ENCODE assay signal across 14 cellular contexts in the genomic region with DNA sequence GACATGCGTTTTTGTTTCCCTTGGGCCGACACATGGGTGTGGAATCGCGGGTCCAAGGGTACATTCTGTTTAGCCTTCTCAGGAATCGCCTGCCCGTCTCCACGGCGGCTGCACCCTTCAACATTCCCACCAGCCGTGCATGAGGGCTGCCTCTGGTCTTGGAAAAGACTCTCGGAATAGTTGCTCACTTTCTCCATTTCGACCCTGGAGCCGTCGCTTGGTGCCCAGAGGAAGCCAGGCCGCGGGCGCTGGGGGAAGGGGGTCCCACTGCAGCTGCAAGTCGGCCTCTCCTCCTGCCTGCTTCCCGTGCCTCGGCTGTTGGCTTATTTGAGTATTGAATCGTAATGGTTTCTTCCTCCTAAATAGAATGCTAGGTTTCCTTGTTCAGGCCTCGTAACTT. TPM values are rescaled to one million over a fixed set of nuclear protein-coding genes. Genes with fewer than 3 reads are reported as not detected.
DNase-seq lines count a peak whose midpoint lies in the region; ATAC-seq and TF ChIP-seq lines count a peak whose summit lies in the region.
"Had no signal": no experiment of that assay in that cellular context is flagged by ENCODE, and none has a peak within 500 bp of the region (broad histone marks: within the 10 kb centered on the region; RNA-seq: fewer than 3 reads in every experiment).

No MANE protein-coding gene starts in this region.

- peaks cover 57% of the 10 kb centered on the region for H3K79me2 ChIP-seq in osteoblast (ENCODE audit: insufficient read depth, low read length)

- TF ChIP-seq POLR2A in IMR-90 (IDR thresholded peaks at IDR 0.05; ENCODE audit: low read depth, low read length): no peak
- TF ChIP-seq POLR2A in thyroid gland (IDR thresholded peaks at IDR 0.05): no peak

- DNase-seq in IMR-90: no peak
- DNase-seq in osteoblast (ENCODE audit: insufficient read length, low spot score, missing footprints): peak; percentile 13
- no peak for DNase-seq in thyroid gland
- DNase-seq in NCI-H69 (lab: John Stamatoyannopoulos, UW): no peak
- no peak for DNase-seq in HuH-7 (ENCODE audit: low spot score)
- DNase-seq: AML-193; Caco-2; CD4-positive, alpha-beta T cell; GOT3; H7 had no signal

- H3K9me3 ChIP-seq in IMR-90 (ENCODE audit: control insufficient read depth, insufficient read depth, low read length) (no peaks in the 10 kb centered on the region), osteoblast (ENCODE audit: low read depth, low read length) (no peaks in the 10 kb centered on the region), thyroid gland (no peaks in the 10 kb centered on the region)
- H3K9me3 ChIP-seq: A549, Caco-2 had no signal

- in situ Hi-C loops in IMR-90 (cut with MboI; ENCODE audit: low sequenced_read_pairs): no loop called here

- no peak overlapping the region for H2BK15ac ChIP-seq in IMR-90 (ENCODE audit: low read depth, low read length)

- H3K27ac ChIP-seq in 22Rv1: peak overlapping the region; percentile 13; the same call in 1 of the 2 replicates
- H3K27ac ChIP-seq in IMR-90 (ENCODE audit: insufficient read depth, low read length): no peak overlapping the region
- no peak overlapping the region for H3K27ac ChIP-seq in osteoblast (ENCODE audit: low read depth, low read length)
- H3K27ac ChIP-seq in thyroid gland: peak overlapping the region; percentile 28 to 54 (median 43)
- H3K27ac ChIP-seq: A549, C4-2B had no signal

- ATAC-seq in IMR-90 (ENCODE audit: low read depth): no peak
- ATAC-seq: A549, HCT116 had no signal

- no peaks in the 10 kb centered on the region for H3K27me3 ChIP-seq in IMR-90 (ENCODE audit: control insufficient read depth, insufficient read depth, low read length)
- no peaks in the 10 kb centered on the region for H3K27me3 ChIP-seq in osteoblast (ENCODE audit: insufficient read depth, low read length)
- no peaks in the 10 kb centered on the region for H3K27me3 ChIP-seq in thyroid gland

- 94% methylated on average over 6 of the region's 21 CpGs; no CpG with 5 or more reads in 1 of the 2 experiments for WGBS in IMR-90 (ENCODE audit: extremely low coverage in 2 of 2, insufficient read length in 1 of 2), 2 experiments
- 93 to 96% methylated on average over 20 to 21 of the region's 21 CpGs for WGBS in thyroid gland, 2 donors

- H3K4me1 ChIP-seq in IMR-90 (ENCODE audit: control insufficient read depth, insufficient read depth, low read length): 0 out of 2 replicates have a peak, but pooled peaks cover 4% of the 10 kb centered on the region
- peaks cover 9% of the 10 kb centered on the region for H3K4me1 ChIP-seq in osteoblast (ENCODE audit: insufficient read depth, low read length)
- peaks cover 41 to 47% of the 10 kb centered on the region in 2 donors for H3K4me1 ChIP-seq in thyroid gland
- H3K4me1 ChIP-seq: A549, Caco-2 had no signal

- H2BK5ac ChIP-seq in IMR-90 (ENCODE audit: low read depth, low read length, poor library complexity, severe bottlenecking): no peak overlapping the region

- peaks cover 95% of the 10 kb centered on the region for H4K20me1 ChIP-seq in IMR-90 (ENCODE audit: insufficient read depth, low read length)
- H4K20me1 ChIP-seq in osteoblast (ENCODE audit: insufficient read depth, low read length): peaks cover 69% of the 10 kb centered on the region

- CTCF ChIA-PET in IMR-90 (lab: Yijun Ruan, JAX): no interaction called here

- no peak overlapping the region for H3K23ac ChIP-seq in IMR-90 (ENCODE audit: low read depth, low read length)

- no peak overlapping the region for H2BK120ac ChIP-seq in IMR-90 (ENCODE audit: low read depth, low read length)

- H3K9me1 ChIP-seq in IMR-90 (ENCODE audit: insufficient read depth, low read length): peaks cover 23% of the 10 kb centered on the region

- H3K4me3 ChIP-seq in IMR-90 (ENCODE audit: insufficient read depth, low read depth, low read length) (no peak overlapping the region), osteoblast (ENCODE audit: insufficient read depth, low read length) (no peak overlapping the region), thyroid gland (replicated peaks in 1 of 3) (no peak overlapping the region)
- H3K4me3 ChIP-seq: A549 had no signal

- peak overlapping the region; percentile 72 for H2AK9ac ChIP-seq in IMR-90 (replicated peaks; ENCODE audit: low read depth, low read length, poor library complexity)

- H3K4me2 ChIP-seq in IMR-90 (ENCODE audit: low read depth, low read length) (no peak overlapping the region), osteoblast (ENCODE audit: insufficient read depth, low read length) (no peak overlapping the region)
- H3K4me2 ChIP-seq: A549 had no signal

- no peak overlapping the region for H3K14ac ChIP-seq in IMR-90 (replicated peaks; ENCODE audit: low read depth, low read length)

- H3K56ac ChIP-seq in IMR-90 (ENCODE audit: extremely low read depth, insufficient read depth, low read length): no peak overlapping the region

- H2BK20ac ChIP-seq in IMR-90 (ENCODE audit: low read depth, low read length): no peak overlapping the region

- TF ChIP-seq CTCF in 22Rv1 (IDR thresholded peaks at IDR 0.05) (no peak), IMR-90 (conservative IDR thresholded peaks at IDR 0.05; ENCODE audit: low read depth, low read length) (no peak), osteoblast (IDR thresholded peaks at IDR 0.05; ENCODE audit: extremely low read depth, low read depth, low read length) (no peak), thyroid gland (IDR thresholded peaks at IDR 0.05) (no peak)

- H3K36me3 ChIP-seq in IMR-90 (ENCODE audit: control insufficient read depth, insufficient read depth, low read length): peaks cover 31% of the 10 kb centered on the region
- peaks cover 15% of the 10 kb centered on the region for H3K36me3 ChIP-seq in osteoblast (ENCODE audit: insufficient read depth, low read length)
- peaks cover 12% of the 10 kb centered on the region in 2 donors for H3K36me3 ChIP-seq in thyroid gland

- no peak overlapping the region for H4K8ac ChIP-seq in IMR-90 (ENCODE audit: low read depth in 2 of 2, low read length in 2 of 2)

- no peak overlapping the region for H2AK5ac ChIP-seq in IMR-90 (ENCODE audit: low read depth, low read length)

- peaks cover 35 to 89% of the 10 kb centered on the region in 2 experiments for H3K79me1 ChIP-seq in IMR-90 (ENCODE audit: low read depth in 1 of 2, low read length in 2 of 2)

- no peak overlapping the region for H4K5ac ChIP-seq in IMR-90 (ENCODE audit: low read depth, low read length)

- dilution Hi-C loops in IMR-90 (cut with HindIII; ENCODE audit: low sequenced_read_pairs, unreplicated experiment): no loop called here

- intact Hi-C loops in IMR-90 (cut with micrococcal nuclease): no loop called here
- intact Hi-C loops in thyroid gland (cut with DNase I): no loop called here

- no peak for TF ChIP-seq RAD21 in IMR-90 (IDR thresholded peaks at IDR 0.05; ENCODE audit: low read length)

- no peak overlapping the region for H4K91ac ChIP-seq in IMR-90 (ENCODE audit: insufficient read depth, low read depth, low read length)

- POLR2A ChIA-PET in IMR-90 (lab: Charles Lee; ENCODE audit: unreplicated experiment): no interaction called here

- H2AFZ ChIP-seq in IMR-90 (replicated peaks; ENCODE audit: low read length, poor library complexity) (no peak overlapping the region), osteoblast (ENCODE audit: low read length) (no peak overlapping the region)

- H3K9ac ChIP-seq in IMR-90 (ENCODE audit: low read depth, low read length): no peak overlapping the region

- H3K4ac ChIP-seq in IMR-90 (ENCODE audit: low read depth, low read length): no peak overlapping the region

- BruUV-seq in IMR-90 (replicated peaks; lab: Mats Ljungman, UMichigan): no TSS peak

- no peak overlapping the region for H3K18ac ChIP-seq in IMR-90 (ENCODE audit: low read depth, low read length)

TF ChIP-seq in IMR-90, 13 proteins besides CTCF, POLR2A, EP300 and RAD21:
- TF ChIP-seq, protein P1, sequence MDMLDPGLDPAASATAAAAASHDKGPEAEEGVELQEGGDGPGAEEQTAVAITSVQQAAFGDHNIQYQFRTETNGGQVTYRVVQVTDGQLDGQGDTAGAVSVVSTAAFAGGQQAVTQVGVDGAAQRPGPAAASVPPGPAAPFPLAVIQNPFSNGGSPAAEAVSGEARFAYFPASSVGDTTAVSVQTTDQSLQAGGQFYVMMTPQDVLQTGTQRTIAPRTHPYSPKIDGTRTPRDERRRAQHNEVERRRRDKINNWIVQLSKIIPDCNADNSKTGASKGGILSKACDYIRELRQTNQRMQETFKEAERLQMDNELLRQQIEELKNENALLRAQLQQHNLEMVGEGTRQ (IDR thresholded peaks at IDR 0.05; ENCODE audit: low read depth, low read length): no peak
- TF ChIP-seq MAZ (IDR thresholded peaks at IDR 0.05; ENCODE audit: borderline replicate concordance, low read depth, low read length): no peak
- TF ChIP-seq RFX5 (IDR thresholded peaks at IDR 0.05; ENCODE audit: low read depth, low read length): no peak
- no peak for TF ChIP-seq NFE2L2 (IDR thresholded peaks at IDR 0.05; ENCODE audit: low read depth, low read length)
- no peak for TF ChIP-seq SMC3 (IDR thresholded peaks at IDR 0.05; ENCODE audit: low read depth, low read length)
- TF ChIP-seq MAFK (IDR thresholded peaks at IDR 0.05; ENCODE audit: low read depth, low read length): no peak
- no peak for TF ChIP-seq CEBPB (IDR thresholded peaks at IDR 0.05; ENCODE audit: low read depth, low read length)

RNA-seq across cellular contexts. Expression of a gene that starts 51.5 kb away (rescaled TPM):
- total RNA-seq in IMR-90 (2012; rRNA removed) (5.0 TPM in 2 replicates), osteoblast (19.7 and 22.1 TPM in 2 replicates), thyroid gland (10 to 100 TPM; 44.3 to 87.2 (median 75.8) TPM)
- polyA plus RNA-seq in IMR-90 (2012; rRNA removed): 17.9 and 20.8 TPM in 2 replicates
- polyA plus RNA-seq in IMR-90 (2012; cell fraction: cytosol; rRNA removed): 9.5 and 17.5 TPM in 2 replicates
- 37.9 and 61.0 TPM in 2 replicates for polyA plus RNA-seq in IMR-90 (2012; cell fraction: nucleus; rRNA removed; ENCODE audit: low replicate concordance)

Comparison
In these comparisons a context has a peak if more than half of its experiments do, and no peak if none do; other contexts are left out.
1. H3K27ac ChIP-seq: peak in 22Rv1 (single experiment) and thyroid gland (3 of 3); none in IMR-90 (single experiment) and osteoblast (single experiment).